1 cellular context compared by ENCODE assay signal in genomic region chr13:73138276-73138950, GRCh38.
TF ChIP-seq lines count a peak whose summit lies in the region.

No MANE protein-coding gene starts in this region.

TF ChIP-seq in GM23338, 12 proteins besides CTCF, POLR2A, EP300 and RAD21 (continued from another document):
- no peak for TF ChIP-seq ZNF462 (CRISPR knock-in tag; IDR thresholded peaks at IDR 0.05)
